ENCODE assay signal across 8 cellular contexts in genomic region chr12:46369095-46369473, GRCh38. TPM values are rescaled to one million over a fixed set of nuclear protein-coding genes. Genes with fewer than 3 reads are reported as not detected.
DNase-seq lines count a peak whose midpoint lies in the region; ATAC-seq and TF ChIP-seq lines count a peak whose summit lies in the region.

No MANE protein-coding gene starts in this region.

- TF ChIP-seq CTCF in heart left ventricle (IDR thresholded peaks at IDR 0.05): no peak
- TF ChIP-seq CTCF in mammary epithelial cell (conservative IDR thresholded peaks at IDR 0.05 in 1 of 2, IDR thresholded peaks at IDR 0.05 in 1 of 2; ENCODE audit: extremely low read depth in 1 of 2, insufficient read depth in 1 of 2, low read depth in 1 of 2, low read length in 2 of 2): no peak
- TF ChIP-seq CTCF in vagina (IDR thresholded peaks at IDR 0.05): no peak

- CTCF ChIA-PET in mammary epithelial cell (lab: Charles Lee; ENCODE audit: low non-redundant PET): no interaction called here

- BruUV-seq in mammary epithelial cell (replicated peaks; lab: Mats Ljungman, UMichigan): no TSS peak

- ATAC-seq in heart left ventricle (no peak), GM18909 (IDR thresholded peaks at IDR 0.05; ENCODE audit: poor library complexity, unreplicated experiment) (no peak)

- H4K20me1 ChIP-seq in mammary epithelial cell (ENCODE audit: insufficient read depth, low read length): peaks cover 45% of the 10 kb centered on the region

- peaks cover 96% of the 10 kb centered on the region for H3K79me2 ChIP-seq in mammary epithelial cell (ENCODE audit: insufficient read depth, low read length)

- peak overlapping the region; percentile 91 for H3K4me2 ChIP-seq in mammary epithelial cell (ENCODE audit: insufficient read depth, low read depth, low read length)

- H3K27me3 ChIP-seq in heart left ventricle: no peaks in the 10 kb centered on the region
- H3K27me3 ChIP-seq in mammary epithelial cell (ENCODE audit: insufficient read depth, low read length): no peaks in the 10 kb centered on the region
- no peaks in the 10 kb centered on the region for H3K27me3 ChIP-seq in vagina

- peak overlapping the region; percentile 98 for H3K9ac ChIP-seq in mammary epithelial cell (ENCODE audit: insufficient read depth, low read length)

- H3K4me3 ChIP-seq in heart left ventricle: peak overlapping the region in 11 of 12 donors; percentile 14 to 94 (median 84)
- H3K4me3 ChIP-seq in mammary epithelial cell (replicated peaks in 1 of 3; ENCODE audit: insufficient read depth in 1 of 3, low read depth in 2 of 3, low read length in 3 of 3): peak overlapping the region; percentile 89 to 95 (median 92)
- H3K4me3 ChIP-seq in vagina: peak overlapping the region; percentile 76 to 88

- no peak for DNase-seq in heart left ventricle
- DNase-seq in cardiac septum (ENCODE audit: low spot score): no peak
- DNase-seq in mammary epithelial cell: no peak
- DNase-seq in midbrain (lab: John Stamatoyannopoulos, UW): peak; percentile 12
- no peak for DNase-seq in vagina (ENCODE audit: extremely low spot score in 2 of 2)
- DNase-seq in EL: no peak
- DNase-seq in NCI-H187 (lab: John Stamatoyannopoulos, UW): no peak

- intact Hi-C loops in heart left ventricle (cut with DNase I) (loop anchor here in 2 of 10 donors (5.0 to 10.0 kb wide), 2 partner anchors 164 to 293 kb away; no protein-coding TSS in a partner anchor), cardiac septum (cut with DNase I) (no loop called here), mammary epithelial cell (cut with micrococcal nuclease) (no loop called here), vagina (cut with DNase I) (no loop called here)

- H3K4me1 ChIP-seq in heart left ventricle (peaks cover 10 to 75% (median 68%) of the 10 kb centered on the region in 12 donors), mammary epithelial cell (ENCODE audit: insufficient read depth, low read length) (peaks cover 47% of the 10 kb centered on the region), vagina (peaks cover 73% of the 10 kb centered on the region)

- H3K27ac ChIP-seq in heart left ventricle (peak overlapping the region in 10 of 12 donors; percentile 10 to 99 (median 80)), mammary epithelial cell (ENCODE audit: insufficient read depth, low read depth, low read length) (peak overlapping the region; percentile 98), vagina (peak overlapping the region; percentile 99)

- no peak for TF ChIP-seq POLR2A in heart left ventricle (IDR thresholded peaks at IDR 0.05)
- no peak for TF ChIP-seq POLR2A in vagina (IDR thresholded peaks at IDR 0.05)

- no peak overlapping the region for H2AFZ ChIP-seq in mammary epithelial cell (ENCODE audit: low read depth, low read length)

- no peaks in the 10 kb centered on the region for H3K9me3 ChIP-seq in heart left ventricle
- H3K9me3 ChIP-seq in mammary epithelial cell (replicated peaks; ENCODE audit: insufficient read depth, low read length): no peaks in the 10 kb centered on the region
- H3K9me3 ChIP-seq in vagina: no peaks in the 10 kb centered on the region

- WGBS in heart left ventricle, 4 donors: 40 to 53% (median 47%) methylated on average over 4 of the region's 4 CpGs
- WGBS in mammary epithelial cell (ENCODE audit: low coverage, missing lambda C conversion rate): 35% methylated on average over 4 of the region's 4 CpGs

- in situ Hi-C loops in mammary epithelial cell (cut with MboI; ENCODE audit: low sequenced_read_pairs in 2 of 2): no loop called here

- H3K36me3 ChIP-seq in heart left ventricle (peaks cover 0 to 71% (median 68%) of the 10 kb centered on the region in 9 donors), mammary epithelial cell (ENCODE audit: insufficient read depth, low read length) (peaks cover 64% of the 10 kb centered on the region), vagina (peaks cover 0 to 70% of the 10 kb centered on the region in 2 donors)

- dilution Hi-C loops in mammary epithelial cell (cut with HindIII; ENCODE audit: low sequenced_read_pairs): loop anchor here (5.0 to 25.0 kb wide), 4 partner anchors 63 to 643 kb away; no protein-coding TSS in a partner anchor

RNA-seq across cellular contexts. Expression of gene SLC38A2, which starts 3.5 kb away (rescaled TPM):
- total RNA-seq in heart left ventricle: 100 to 1,000 TPM in 7 of 9 donors, 10 to 100 TPM in 2; 82.1 to 373 (median 161) TPM
- 100 to 1,000 TPM in 1 of 2 donors, 10 to 100 TPM in 1; 39.7 to 195 TPM for polyA plus RNA-seq in heart left ventricle
- total RNA-seq in cardiac septum: 140 TPM
- 100 to 1,000 TPM; 774 to 995 TPM for total RNA-seq in mammary epithelial cell
- polyA plus RNA-seq in mammary epithelial cell: 153 TPM
- polyA minus RNA-seq in mammary epithelial cell: 348 TPM
- 352 TPM for total RNA-seq in vagina
